In the genomic region with DNA sequence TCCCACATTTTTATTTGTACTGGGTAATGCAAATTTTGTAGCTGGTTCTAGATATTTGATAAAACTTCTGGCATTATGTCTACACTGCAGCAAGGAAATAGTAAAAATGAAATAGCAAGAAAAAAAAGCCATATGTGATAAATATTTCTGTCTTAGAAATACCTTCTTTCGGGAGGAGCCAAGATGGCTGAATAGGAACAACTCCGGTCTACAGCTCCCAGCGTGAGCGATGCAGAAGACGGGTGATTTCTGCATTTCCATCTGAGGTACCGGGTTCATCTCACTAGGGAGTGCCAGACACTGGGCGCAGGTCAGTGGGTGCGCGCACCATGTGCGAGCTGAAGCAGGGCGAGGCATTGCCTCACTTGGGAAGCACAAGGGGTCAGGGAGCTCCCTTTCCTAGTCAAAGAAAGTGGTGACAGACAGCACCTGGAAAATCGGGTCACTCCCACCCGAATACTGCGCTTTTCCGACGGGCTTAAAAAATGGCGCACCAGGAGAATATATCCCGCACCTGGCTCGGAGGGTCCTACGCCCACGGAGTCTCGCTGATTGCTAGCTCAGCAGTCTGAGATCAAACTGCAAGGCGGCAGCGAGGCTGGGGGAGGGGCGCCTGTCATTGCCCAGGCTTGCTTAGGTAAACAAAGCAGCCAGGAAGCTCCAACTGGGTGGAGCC, we compare ENCODE assay signal across 8 cellular contexts.
DNase-seq lines count a peak whose midpoint lies in the region; TF ChIP-seq lines count a peak whose summit lies in the region.
"Not testable (repeated sequence)": the region's sequence is repeated elsewhere in the genome, so short reads cannot be mapped to it uniquely, and the experiment has no call there.

No MANE protein-coding gene starts in this region.

- H3K23ac ChIP-seq in H9 (ENCODE audit: insufficient read length, low read depth, low read length), result not testable (repeated sequence)

- not testable (repeated sequence) for H3K36me3 ChIP-seq in NT2/D1 (ENCODE audit: insufficient read depth, insufficient read length, low read length); cardiac muscle cell; kidney epithelial cell (ENCODE audit: control insufficient read depth, insufficient read depth, low read length); neural progenitor cell

- WGBS in H9 (ENCODE audit: extremely low coverage, insufficient read length, low lambda C conversion rate), result no CpG with 5 or more reads among the region's 25 CpGs

- not testable (repeated sequence) for H3K27me3 ChIP-seq in H9 (ENCODE audit: insufficient read depth, low read length); NT2/D1 (ENCODE audit: insufficient read depth, insufficient read length); cardiac muscle cell; kidney epithelial cell (ENCODE audit: control insufficient read depth, insufficient read depth, low read length); neural progenitor cell

- DNase-seq in H9; NT2/D1 (ENCODE audit: low read depth, low spot score); cardiac muscle cell (ENCODE audit: low read depth in 1 of 2, low spot score in 1 of 2); kidney epithelial cell (ENCODE audit: low read depth); neural progenitor cell (ENCODE audit: low spot score): not testable (repeated sequence)
- peak; percentile 5 for DNase-seq in NCI-H1092 (lab: John Stamatoyannopoulos, UW)

- not testable (repeated sequence) for H3K9me3 ChIP-seq in H9 (ENCODE audit: control insufficient read depth, low read depth, low read length); NT2/D1 (ENCODE audit: insufficient read depth, low read length); cardiac muscle cell (ENCODE audit: low read depth); neural progenitor cell (ENCODE audit: low read depth)

- H3K27ac Mint-ChIP-seq in H9 (peak overlapping the region; percentile 28 to 98 (median 96); a peak in 5 of 7 replicates), brain (peak overlapping the region in 3 of 5 experiments; percentile 87 to 99 (median 94))
- H3K27ac Mint-ChIP-seq in neural progenitor cell, result not testable (repeated sequence)

- H3K4me3 ChIP-seq in NT2/D1 (ENCODE audit: insufficient read length, low read depth) (peak overlapping the region; percentile 29), cardiac muscle cell (peak overlapping the region; percentile 27), kidney epithelial cell (ENCODE audit: low read depth, low read length) (peak overlapping the region; percentile 1), neural progenitor cell (peak overlapping the region; percentile 83)

- not testable (repeated sequence) for H2AFZ ChIP-seq in H9 (ENCODE audit: low read length)
- peak overlapping the region; percentile 87 for H2AFZ ChIP-seq in neural progenitor cell (replicated peaks)

- not testable (repeated sequence) for H2BK5ac ChIP-seq in H9 (ENCODE audit: insufficient read length, low read length)

- H3K23me2 ChIP-seq in H9 (ENCODE audit: insufficient read length, low read depth, low read length, poor library complexity, severe bottlenecking), result not testable (repeated sequence)

- not testable (repeated sequence) for H4K8ac ChIP-seq in H9 (replicated peaks; ENCODE audit: insufficient read length, low read depth, low read length)

- not testable (repeated sequence) for H3K56ac ChIP-seq in H9 (ENCODE audit: insufficient read length, low read depth, low read length)

- H3K14ac ChIP-seq in H9 (ENCODE audit: insufficient read depth, low read length), result not testable (repeated sequence)

- H2BK15ac ChIP-seq in H9 (ENCODE audit: low read depth, low read length), result not testable (repeated sequence)

- H2BK120ac ChIP-seq in H9 (ENCODE audit: low read depth, low read length, poor library complexity, severe bottlenecking), result not testable (repeated sequence)

- not testable (repeated sequence) for H3K9ac ChIP-seq in H9 (ENCODE audit: extremely low read depth, insufficient read length, low read length); NT2/D1 (ENCODE audit: insufficient read length, low read depth); neural progenitor cell

- H4K91ac ChIP-seq in H9 (ENCODE audit: insufficient read length, low read depth, low read length), result not testable (repeated sequence)

- H3K4me1 Mint-ChIP-seq in H9, result peaks cover 26 to 30% of the 10 kb centered on the region in 2 experiments
- peaks cover 37% of the 10 kb centered on the region for H3K4me1 Mint-ChIP-seq in brain
- H3K4me1 Mint-ChIP-seq in neural progenitor cell, result peaks cover 12% of the 10 kb centered on the region

- not testable (repeated sequence) for H4K20me1 ChIP-seq in H9 (ENCODE audit: control insufficient read depth, insufficient read depth, insufficient read length); neural progenitor cell (ENCODE audit: low read depth)

- H3K79me1 ChIP-seq in H9 (ENCODE audit: insufficient read depth, low read depth, low read length, poor library complexity, severe bottlenecking), result not testable (repeated sequence)

- not testable (repeated sequence) for H3K27me3 Mint-ChIP-seq in H9 (ENCODE audit: low read depth); brain; neural progenitor cell (ENCODE audit: insufficient read depth, low read depth)

- not testable (repeated sequence) for H2AK5ac ChIP-seq in H9 (ENCODE audit: insufficient read length, low read length)

- H3K27ac ChIP-seq in C4-2B (peak overlapping the region; percentile 72), cardiac muscle cell (peak overlapping the region; percentile 3)
- H3K27ac ChIP-seq in H9 (ENCODE audit: insufficient read length, low read depth, low read length); neural progenitor cell: not testable (repeated sequence)

- H3K4me1 ChIP-seq in H9 (ENCODE audit: insufficient read depth, low read length); NT2/D1 (ENCODE audit: insufficient read depth, insufficient read length); cardiac muscle cell (ENCODE audit: low read depth): not testable (repeated sequence)
- H3K4me1 ChIP-seq in neural progenitor cell, result peaks cover 20% of the 10 kb centered on the region

- H3T11ph ChIP-seq in H9 (ENCODE audit: low read length), result not testable (repeated sequence)

- H2BK12ac ChIP-seq in H9 (ENCODE audit: insufficient read length, low read depth, low read length), result not testable (repeated sequence)

- H3K4me2 ChIP-seq in H9 (ENCODE audit: insufficient read depth, insufficient read length, low read length), result not testable (repeated sequence)
- H3K4me2 ChIP-seq in neural progenitor cell, result peak overlapping the region; percentile 83

- H3F3A ChIP-seq in neural progenitor cell (ENCODE audit: low read depth), result not testable (repeated sequence)

- H3K4ac ChIP-seq in H9 (ENCODE audit: low read depth, low read length), result not testable (repeated sequence)

- not testable (repeated sequence) for H4K5ac ChIP-seq in H9 (ENCODE audit: insufficient read length, low read depth, low read length)

- not testable (repeated sequence) for H2BK20ac ChIP-seq in H9 (ENCODE audit: low read depth, low read length, poor library complexity, severe bottlenecking)

- peaks cover 6 to 12% of the 10 kb centered on the region in 2 experiments for H3K9me3 Mint-ChIP-seq in H9
- H3K9me3 Mint-ChIP-seq in brain, result peaks cover 2 to 13% (median 9%) of the 10 kb centered on the region in 5 experiments
- H3K9me3 Mint-ChIP-seq in neural progenitor cell, result not testable (repeated sequence)

- not testable (repeated sequence) for H3K18ac ChIP-seq in H9 (ENCODE audit: insufficient read length, low read depth, low read length)

- H3K4me3 Mint-ChIP-seq in H9 (peak overlapping the region; percentile 88 to 91), brain (peak overlapping the region; percentile 73 to 96 (median 88)), neural progenitor cell (peak overlapping the region; percentile 92)

- H3K36me3 Mint-ChIP-seq in H9 (ENCODE audit: insufficient read depth in 1 of 3, low read depth in 3 of 3), result peaks cover 3 to 21% (median 14%) of the 10 kb centered on the region in 3 experiments; a peak in 6 of 7 replicates
- H3K36me3 Mint-ChIP-seq in brain, neural progenitor cell: not testable (repeated sequence)

- H3K79me2 ChIP-seq in H9 (ENCODE audit: insufficient read depth, low read length); neural progenitor cell (ENCODE audit: low read depth): not testable (repeated sequence)

- not testable (repeated sequence) for TF ChIP-seq CTCF in C4-2B (conservative IDR thresholded peaks at IDR 0.05); H9 (conservative IDR thresholded peaks at IDR 0.05); brain (conservative IDR thresholded peaks at IDR 0.05); cardiac muscle cell (IDR thresholded peaks at IDR 0.05; ENCODE audit: low read depth, low read length); kidney epithelial cell (IDR thresholded peaks at IDR 0.05; ENCODE audit: insufficient read depth, low read length, poor library complexity, severe bottlenecking); neural progenitor cell (IDR thresholded peaks at IDR 0.05)

Comparison
In these comparisons a context has a peak if more than half of its experiments do, and no peak if none do; other contexts are left out.
1. H3K4me3 ChIP-seq: peak in every context shown above with its lines; median percentile 83 in neural progenitor cell; 29 in NT2/D1; 27 in cardiac muscle cell; 1 in kidney epithelial cell.